Comparison of ENCODE assay signal across 22 cellular contexts in the genomic region with DNA sequence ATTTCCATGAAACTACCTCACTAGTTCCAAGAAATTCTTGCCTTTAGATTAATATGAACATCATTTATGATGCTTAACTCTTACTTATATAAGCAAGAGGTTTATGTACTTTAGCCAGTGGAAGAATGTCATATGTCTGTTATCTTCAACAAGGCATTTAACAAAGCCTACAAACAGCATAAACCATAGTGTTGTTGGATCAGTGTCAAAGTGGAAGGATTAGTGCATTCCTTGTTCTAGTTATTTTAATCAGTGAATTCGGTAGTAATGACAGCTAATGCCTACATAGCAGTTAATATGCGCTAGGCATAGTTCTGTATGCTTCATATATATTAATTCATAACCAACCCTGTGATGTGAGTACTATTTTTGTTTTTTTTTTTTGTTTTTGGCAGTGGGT. TPM values are rescaled to one million over a fixed set of nuclear protein-coding genes. Genes with fewer than 3 reads are reported as not detected.
DNase-seq lines count a peak whose midpoint lies in the region; ATAC-seq, FAIRE-seq and TF ChIP-seq lines count a peak whose summit lies in the region.
"Had no signal": no experiment of that assay in that cellular context is flagged by ENCODE, and none has a peak within 500 bp of the region (broad histone marks: within the 10 kb centered on the region; RNA-seq: fewer than 3 reads in every experiment).

No MANE protein-coding gene starts in this region.

- peaks cover 18% of the 10 kb centered on the region for H3K9me3 Mint-ChIP-seq in activated naive CD4-positive, alpha-beta T cell treated with anti-CD3 and anti-CD28 coated beads, Interleukin-2, amount 10 ng/mL, durations not matched to agents 7 days and 5 days
- H3K9me3 Mint-ChIP-seq: CD8-positive, alpha-beta T cell had no signal

- no peak overlapping the region for H3K27ac Mint-ChIP-seq in activated naive CD4-positive, alpha-beta T cell treated with anti-CD3 and anti-CD28 coated beads, Interleukin-2, amount 10 ng/mL, durations not matched to agents 7 days and 5 days
- H3K27ac Mint-ChIP-seq: activated naive CD4-positive, alpha-beta T cell treated with anti-CD3 and anti-CD28 coated beads for 36 hours; CD8-positive, alpha-beta T cell; H9; nephron progenitor cell; progenitor cell of endocrine pancreas had no signal

- peaks cover 37% of the 10 kb centered on the region for H3K36me3 Mint-ChIP-seq in activated naive CD4-positive, alpha-beta T cell treated with anti-CD3 and anti-CD28 coated beads, Interleukin-2, amount 10 ng/mL, durations not matched to agents 7 days and 5 days

- no peak for TF ChIP-seq EP300 in GM12878 (IDR thresholded peaks at IDR 0.05; ENCODE audit: borderline replicate concordance in 1 of 2, control insufficient read depth in 1 of 2, low read depth in 2 of 2, low read length in 2 of 2)

- H3K9me3 ChIP-seq in GM12878 (replicated peaks; ENCODE audit: control insufficient read depth, insufficient read depth, low read length): peaks cover 4% of the 10 kb centered on the region; the same call in 2 of the 3 replicates
- H3K9me3 ChIP-seq in small intestine (ENCODE audit: control insufficient read depth, low read depth): no peaks in the 10 kb centered on the region

- TF ChIP-seq RAD21 in GM12878 (IDR thresholded peaks at IDR 0.05; ENCODE audit: insufficient read depth, low read depth, low read length): no peak

- TF ChIP-seq POLR2A in GM12878 (IDR thresholded peaks at IDR 0.05; ENCODE audit: low read depth, low read length): no peak

- H3K79me2 ChIP-seq in GM12878 (ENCODE audit: control insufficient read depth, insufficient read depth, low read length): peaks cover 75% of the 10 kb centered on the region

- no peaks in the 10 kb centered on the region for H4K20me1 ChIP-seq in GM12878 (ENCODE audit: control insufficient read depth, insufficient read depth)

- in situ Hi-C loops in GM12878 (cut with MboI): loop anchor here (10.0 kb wide), 1 partner anchor 652 kb away; the partner anchor contains the start of gene DHX15

- CTCF ChIA-PET in activated naive CD4-positive, alpha-beta T cell treated with anti-CD3 and anti-CD28 coated beads, Interleukin-2, amount 10 ng/mL, durations not matched to agents 7 days and 5 days (lab: Charles Lee): interaction anchor here (1.3 kb wide), 1 partner anchor 130 kb away, joined by 4 read pairs; no protein-coding TSS in a partner anchor
- CTCF ChIA-PET in GM12878 (lab: Yijun Ruan, JAX): interaction anchor here (3.8 to 4.5 kb wide), 2 partner anchors 76 to 130 kb away, joined by 29 to 32 read pairs; partner anchors contain the start of gene ZCCHC4

- POLR2A ChIA-PET in GM12878 (lab: Charles Lee): interaction anchor here (0.6 to 4.4 kb wide), 4 partner anchors 11 to 1082 kb away, joined by 4 to 49 read pairs (median 4); partner anchors contain the start of genes SEPSECS and ZCCHC4

- RAD21 ChIA-PET in GM12878 (lab: Charles Lee; ENCODE audit: unreplicated experiment): interaction anchor here (1.2 kb wide), 1 partner anchor 75 kb away, joined by 4 read pairs; the partner anchor contains the start of gene ZCCHC4

- H3K27me3 ChIP-seq in GM12878 (replicated peaks in 1 of 2; ENCODE audit: control insufficient read depth in 2 of 2, insufficient read depth in 2 of 2, low read length in 1 of 2) (no peaks in the 10 kb centered on the region), small intestine (ENCODE audit: control insufficient read depth in 2 of 2, insufficient read depth in 2 of 2, low read length in 2 of 2) (no peaks in the 10 kb centered on the region)
- H3K27me3 ChIP-seq: tibial nerve had no signal

- WGBS in GM12878 (ENCODE audit: insufficient coverage, insufficient replicate concordance, low lambda C conversion rate, missing lambda C conversion rate): 100% methylated on average over 2 of the region's 2 CpGs
- 71 to 83% (median 75%) methylated on average over 2 of the region's 2 CpGs for WGBS in small intestine, 3 donors

- FAIRE-seq in GM12878 (lab: Jason Lieb, UNC) (no peak), small intestine (lab: Jason Lieb, UNC) (no peak)

- peaks cover 11% of the 10 kb centered on the region for H3K4me1 ChIP-seq in GM12878 (ENCODE audit: control insufficient read depth, insufficient read depth, low read length)
- H3K4me1 ChIP-seq in small intestine (ENCODE audit: control insufficient read depth in 2 of 2, insufficient read depth in 1 of 2, low read depth in 1 of 2, low read length in 1 of 2): peaks cover 0 to 2% of the 10 kb centered on the region in 2 donors

- DNase-seq in activated naive CD4-positive, alpha-beta T cell treated with anti-CD3 and anti-CD28 coated beads, Interleukin-2, amount 10 ng/mL, durations not matched to agents 7 days and 5 days: no peak
- DNase-seq in activated naive CD4-positive, alpha-beta T cell treated with Interleukin-2 at 50 U/mL for 16 hours: no peak
- DNase-seq in GM12878 (ENCODE audit: low read depth, low spot score) (no peak), small intestine (peak; percentile 21), middle frontal gyrus (ENCODE audit: extremely low spot score, low spot score) (no peak)
- DNase-seq: activated CD4-positive, CD25-positive, alpha-beta regulatory T cell; activated naive CD4-positive, alpha-beta T cell treated with anti-CD3 and anti-CD28 coated beads for 36 hours; CD8-positive, alpha-beta T cell; DMS79; effector CD8-positive, alpha-beta T cell; H9; Kasumi-1; mesendoderm; NCI-H2081 treated with DMSO at 0.1 percent for 48 hours; nephron progenitor cell; stimulated activated naive CD4-positive, alpha-beta T cell treated with Interleukin-2 at 50 U/mL for 16 hours; T1000 had no signal

- no peak for TF ChIP-seq CTCF in GM12878 (IDR thresholded peaks at IDR 0.05 in 2 of 3, conservative IDR thresholded peaks at IDR 0.05 in 1 of 3; ENCODE audit: control insufficient read depth in 2 of 3, extremely low read depth in 1 of 3, insufficient read depth in 1 of 3, low read depth in 3 of 3, low read length in 3 of 3)

- intact Hi-C loops in GM12878 (cut with micrococcal nuclease; ENCODE audit: unreplicated experiment): loop anchor here (10.0 kb wide), 1 partner anchor 652 kb away; the partner anchor contains the start of gene DHX15

- H3K4me1 Mint-ChIP-seq in activated naive CD4-positive, alpha-beta T cell treated with anti-CD3 and anti-CD28 coated beads, Interleukin-2, amount 10 ng/mL, durations not matched to agents 7 days and 5 days: peaks cover 61% of the 10 kb centered on the region

- peak overlapping the region; percentile 76 for H3K4me2 ChIP-seq in GM12878 (ENCODE audit: control insufficient read depth, insufficient read depth)

- H3K4me3 ChIP-seq in GM08714 (ENCODE audit: low read length) (peak overlapping the region; percentile 47; the same call in 1 of the 2 replicates), GM12878 (peak overlapping the region; percentile 66), small intestine (ENCODE audit: low read depth in 1 of 2, low read length in 2 of 2) (peak overlapping the region in 1 of 2 donors; percentile 20)
- H3K4me3 ChIP-seq: tibial nerve had no signal

- H3K27ac ChIP-seq in GM12878 (ENCODE audit: control insufficient read depth, insufficient read depth) (peak overlapping the region; percentile 87; the same call in 1 of the 2 replicates), small intestine (ENCODE audit: low read depth in 1 of 2, low read length in 1 of 2) (no peak overlapping the region)
- H3K27ac ChIP-seq: tibial nerve had no signal

- no peak for ATAC-seq in GM12878
- ATAC-seq in GM21367 (IDR thresholded peaks at IDR 0.05; ENCODE audit: unreplicated experiment): no peak
- no peak for ATAC-seq in HG03469 (IDR thresholded peaks at IDR 0.05; ENCODE audit: unreplicated experiment)
- ATAC-seq: CD8-positive, alpha-beta T cell had no signal

- H3K9ac ChIP-seq in GM12878 (ENCODE audit: control insufficient read depth, insufficient read depth, low read length): peak overlapping the region; percentile 64; the same call in 1 of the 2 replicates

- no peak overlapping the region for H2AFZ ChIP-seq in GM12878 (ENCODE audit: control insufficient read depth, low read depth, low read length)

- BruUV-seq in GM12878 (replicated peaks; lab: Mats Ljungman, UMichigan): no TSS peak

- SMC1A ChIA-PET in GM12878 (lab: Charles Lee; ENCODE audit: uncharacterized antibody, unreplicated experiment): interaction anchor here (1.6 to 5.4 kb wide), 4 partner anchors 10 to 131 kb away, joined by 5 to 38 read pairs (median 10); partner anchors contain the start of gene ZCCHC4

- H3K36me3 ChIP-seq in GM12878 (ENCODE audit: control insufficient read depth in 2 of 2, insufficient read depth in 2 of 2, low read length in 1 of 2) (peaks cover 0 to 5% of the 10 kb centered on the region in 2 experiments; a peak in 1 of 4 replicates), small intestine (ENCODE audit: control insufficient read depth in 2 of 2, insufficient read depth in 2 of 2, low read length in 2 of 2) (no peaks in the 10 kb centered on the region)
- H3K36me3 ChIP-seq: tibial nerve had no signal

- H3K4me3 Mint-ChIP-seq in activated naive CD4-positive, alpha-beta T cell treated with anti-CD3 and anti-CD28 coated beads, Interleukin-2, amount 10 ng/mL, durations not matched to agents 7 days and 5 days: peak overlapping the region; percentile 41
- H3K4me3 Mint-ChIP-seq: activated naive CD4-positive, alpha-beta T cell treated with anti-CD3 and anti-CD28 coated beads for 36 hours; CD8-positive, alpha-beta T cell; H9; nephron progenitor cell had no signal

- no peaks in the 10 kb centered on the region for H3K27me3 Mint-ChIP-seq in activated naive CD4-positive, alpha-beta T cell treated with anti-CD3 and anti-CD28 coated beads, Interleukin-2, amount 10 ng/mL, durations not matched to agents 7 days and 5 days
- H3K27me3 Mint-ChIP-seq: progenitor cell of endocrine pancreas had no signal

TF ChIP-seq in GM12878, 131 proteins besides CTCF, POLR2A, EP300 and RAD21 (continues in another document):
- no peak for TF ChIP-seq STAT3 (IDR thresholded peaks at IDR 0.05; ENCODE audit: low read depth, low read length)
- TF ChIP-seq NFIC (IDR thresholded peaks at IDR 0.05; ENCODE audit: low read depth, low read length): no peak

RNA-seq across cellular contexts. Expression of gene PI4K2B, which starts 3.1 kb away (rescaled TPM):
- total RNA-seq in GM12878 (2013; cell fraction: nucleolus; rRNA removed): 22.9 and 23.3 TPM in 2 replicates
- total RNA-seq in GM12878 (2014; rRNA removed): 46.0 and 57.8 TPM in 2 replicates
- 52.0 and 52.5 TPM in 2 replicates for total RNA-seq in GM12878 (2014; rRNA removed; fragmentation: Illumina TruSeq; extraction: Trizol)
- total RNA-seq in GM12878 (2021): 41.2 and 44.9 TPM in 2 replicates
- 19.8 TPM for polyA plus RNA-seq in GM12878 (2011; ENCODE audit: low read depth)
- 37.5 and 72.8 TPM in 2 replicates for polyA plus RNA-seq in GM12878 (2011; rRNA removed)
- 8.5 and 11.5 TPM in 2 replicates for polyA plus RNA-seq in GM12878 (2011; cell fraction: cytosol; rRNA removed)
- polyA plus RNA-seq in GM12878 (2011; cell fraction: nucleus; rRNA removed): 14.2 and 17.2 TPM in 2 replicates
- polyA plus RNA-seq in GM12878 (2012): 33.4 and 42.6 TPM in 2 replicates
- 40.1 and 58.6 TPM in 2 replicates for polyA plus RNA-seq in GM12878 (2014; fragmentation: Illumina TruSeq; extraction: Trizol)
- 10 to 100 TPM; 12.9 to 18.2 TPM for polyA plus RNA-seq in GM12878 (2014; fragmentation: Nextera tagmentation; extraction: Ambion mirVana)
- polyA plus RNA-seq in GM12878 (2014; rRNA removed): 28.0 and 32.6 TPM in 2 replicates
- 10 to 100 TPM; 50.0 to 55.3 TPM for polyA plus RNA-seq in GM12878 (2016; fragmentation: Nextera tagmentation; extraction: Ambion mirVana)
- polyA minus RNA-seq in GM12878 (2011; rRNA and poly(A)+ RNA removed): 9.1 and 11.2 TPM in 2 replicates
- polyA minus RNA-seq in GM12878 (2011; cell fraction: cytosol; rRNA and poly(A)+ RNA removed): 7.7 and 8.0 TPM in 2 replicates
- 7.0 and 10.3 TPM in 2 replicates for polyA minus RNA-seq in GM12878 (2011; cell fraction: nucleus; rRNA and poly(A)+ RNA removed)
- 10 to 100 TPM; 24.2 to 93.3 (median 70.5) TPM for polyA plus RNA-seq in small intestine
